ENCODE assay signal across 8 cellular contexts in genomic region chr7:2864999-2865670, GRCh38. TPM values are rescaled to one million over a fixed set of nuclear protein-coding genes. Genes with fewer than 3 reads are reported as not detected.
A peak's percentile ranks its signal among the peaks of the same experiment; 100 is the strongest.
DNase-seq lines count a peak whose midpoint lies in the region; ATAC-seq lines count a peak whose summit lies in the region.

No MANE protein-coding gene starts in this region.

- DNase-seq in NCI-H69 (lab: John Stamatoyannopoulos, UW): peak; percentile 75
- peak; percentile 81 for DNase-seq in activated CD8-positive, alpha-beta T cell treated with anti-CD3 and anti-CD28 coated beads, Interleukin-2, amount 10 ng/mL, durations not matched to agents 7 days and 5 days
- DNase-seq in effector CD4-positive, alpha-beta T cell: peak; percentile 68
- DNase-seq in midbrain (lab: John Stamatoyannopoulos, UW): peak; percentile 53
- peak; percentile 86 for DNase-seq in stimulated activated CD8-positive, alpha-beta memory T cell treated with anti-CD3 and anti-CD28 coated beads, Interleukin-4, amount 100 ng/mL, for 48 hours

- H3K27ac ChIP-seq in BLaER1 treated with 17β-estradiol and CSF1 and Interleukin-3, amounts not matched to agents 10 nM and 100 nM: peak overlapping the region in 8 of 11 experiments; percentile 88 to 98 (median 94); a peak in 13 of 22 replicates

- CTCF ChIA-PET in activated CD8-positive, alpha-beta T cell treated with anti-CD3 and anti-CD28 coated beads, Interleukin-2, amount 10 ng/mL, durations not matched to agents 7 days and 5 days (lab: Charles Lee): interaction anchor here (0.6 to 3.3 kb wide), 55 partner anchors 9 to 1031 kb away, joined by 3 to 23 read pairs (median 4); partner anchors contain the start of gene SDK1

- ATAC-seq in GM21390 (IDR thresholded peaks at IDR 0.05; ENCODE audit: unreplicated experiment) (peak; percentile 38), HG03135 (IDR thresholded peaks at IDR 0.05; ENCODE audit: unreplicated experiment) (no peak)
- ATAC-seq in activated CD8-positive, alpha-beta T cell treated with anti-CD3 and anti-CD28 coated beads, Interleukin-2, amount 10 ng/mL, durations not matched to agents 7 days and 5 days: no peak

- H3K9me3 ChIP-seq in BLaER1 treated with 17β-estradiol and CSF1 and Interleukin-3, amounts not matched to agents 10 nM and 100 nM (replicated peaks in 1 of 11): no peaks in the 10 kb centered on the region

- peaks cover 9% of the 10 kb centered on the region for H3K27me3 Mint-ChIP-seq in activated CD8-positive, alpha-beta T cell treated with anti-CD3 and anti-CD28 coated beads, Interleukin-2, amount 10 ng/mL, durations not matched to agents 7 days and 5 days (ENCODE audit: low read depth)

- H4K20me1 ChIP-seq in BLaER1 treated with 17β-estradiol and CSF1 and Interleukin-3, amounts not matched to agents 10 nM and 100 nM: no peaks in the 10 kb centered on the region

- no peaks in the 10 kb centered on the region for H3K36me3 Mint-ChIP-seq in activated CD8-positive, alpha-beta T cell treated with anti-CD3 and anti-CD28 coated beads, Interleukin-2, amount 10 ng/mL, durations not matched to agents 7 days and 5 days (ENCODE audit: low read depth)

- peaks cover 48 to 95% (median 84%) of the 10 kb centered on the region in 10 experiments for H3K4me1 ChIP-seq in BLaER1 treated with 17β-estradiol and CSF1 and Interleukin-3, amounts not matched to agents 10 nM and 100 nM

- peaks cover 33% of the 10 kb centered on the region for H3K4me1 Mint-ChIP-seq in activated CD8-positive, alpha-beta T cell treated with anti-CD3 and anti-CD28 coated beads, Interleukin-2, amount 10 ng/mL, durations not matched to agents 7 days and 5 days (ENCODE audit: low read depth)

- H3K36me3 ChIP-seq in BLaER1 treated with 17β-estradiol and CSF1 and Interleukin-3, amounts not matched to agents 10 nM and 100 nM: peaks cover 0 to 8% (median 0%) of the 10 kb centered on the region in 11 experiments; a peak in 3 of 22 replicates

- H3K9ac ChIP-seq in BLaER1 treated with 17β-estradiol and CSF1 and Interleukin-3, amounts not matched to agents 10 nM and 100 nM: peak overlapping the region in 7 of 11 experiments; percentile 75 to 88 (median 82); a peak in 7 of 22 replicates

- no peaks in the 10 kb centered on the region for H3K27me3 ChIP-seq in BLaER1 treated with 17β-estradiol and CSF1 and Interleukin-3, amounts not matched to agents 10 nM and 100 nM

- H3K9me3 Mint-ChIP-seq in activated CD8-positive, alpha-beta T cell treated with anti-CD3 and anti-CD28 coated beads, Interleukin-2, amount 10 ng/mL, durations not matched to agents 7 days and 5 days (ENCODE audit: insufficient read depth): no peaks in the 10 kb centered on the region

- no peak overlapping the region for H3K4me3 Mint-ChIP-seq in activated CD8-positive, alpha-beta T cell treated with anti-CD3 and anti-CD28 coated beads, Interleukin-2, amount 10 ng/mL, durations not matched to agents 7 days and 5 days

- H3K27ac Mint-ChIP-seq in activated CD8-positive, alpha-beta T cell treated with anti-CD3 and anti-CD28 coated beads, Interleukin-2, amount 10 ng/mL, durations not matched to agents 7 days and 5 days: peak overlapping the region; percentile 43

- H3K4me3 ChIP-seq in BLaER1 treated with 17β-estradiol and CSF1 and Interleukin-3, amounts not matched to agents 10 nM and 100 nM: no peak overlapping the region

- H3K4me2 ChIP-seq in BLaER1 treated with 17β-estradiol and CSF1 and Interleukin-3, amounts not matched to agents 10 nM and 100 nM: peak overlapping the region; percentile 79 to 97 (median 91)

- POLR2A ChIA-PET in activated CD8-positive, alpha-beta T cell treated with anti-CD3 and anti-CD28 coated beads, Interleukin-2, amount 10 ng/mL, durations not matched to agents 7 days and 5 days (lab: Charles Lee): interaction anchor here (0.6 to 0.7 kb wide), 2 partner anchors 82 to 1911 kb away, joined by 3 read pairs; partner anchors contain the start of gene AP5Z1

RNA-seq across cellular contexts. Expression of gene GNA12, which starts 21.0 kb away (rescaled TPM):
- total RNA-seq in activated CD8-positive, alpha-beta T cell treated with anti-CD3 and anti-CD28 coated beads, Interleukin-2, amount 10 ng/mL, durations not matched to agents 7 days and 5 days: 10 to 100 TPM; 17.9 to 18.1 TPM
